ENCODE assay signal across 1 cellular context in genomic region chr13:98202026-98202425, GRCh38.
TF ChIP-seq lines count a peak whose summit lies in the region.

No MANE protein-coding gene starts in this region.

TF ChIP-seq in IMR-90, 13 proteins besides CTCF, POLR2A, EP300 and RAD21:
- TF ChIP-seq CEBPB (IDR thresholded peaks at IDR 0.05; ENCODE audit: low read depth, low read length) (no peak), USF2 (IDR thresholded peaks at IDR 0.05; ENCODE audit: low read depth, low read length) (no peak), FOS (IDR thresholded peaks at IDR 0.05; ENCODE audit: low read depth, low read length) (no peak)
